In genomic region chr21:35294231-35294898, GRCh38 we compare ENCODE assay signal across 14 cellular contexts.
DNase-seq lines count a peak whose midpoint lies in the region; ATAC-seq and TF ChIP-seq lines count a peak whose summit lies in the region.
"Had no signal": no experiment of that assay in that cellular context is flagged by ENCODE, and none has a peak within 500 bp of the region (broad histone marks: within the 10 kb centered on the region; RNA-seq: fewer than 3 reads in every experiment).

No MANE protein-coding gene starts in this region.

- TF ChIP-seq CTCF in upper lobe of right lung (IDR thresholded peaks at IDR 0.05): no peak

- no peak overlapping the region for H4K8ac ChIP-seq in mesenchymal stem cell (ENCODE audit: low read length)

- no peaks in the 10 kb centered on the region for H3K36me3 ChIP-seq in SJCRH30
- no peaks in the 10 kb centered on the region for H3K36me3 ChIP-seq in mesenchymal stem cell (ENCODE audit: control insufficient read depth in 1 of 2, insufficient read depth in 2 of 2, low read depth in 1 of 2, low read length in 2 of 2)
- H3K36me3 ChIP-seq in upper lobe of right lung: no peaks in the 10 kb centered on the region
- H3K36me3 ChIP-seq: brain microvascular endothelial cell, gastroesophageal sphincter had no signal

- peak; percentile 35 for DNase-seq in DMS53 (lab: John Stamatoyannopoulos, UW)
- peak; percentile 58 for DNase-seq in NCI-H1436 (lab: John Stamatoyannopoulos, UW)
- peak; percentile 63 to 81 for DNase-seq in SJCRH30
- DNase-seq in mesenchymal stem cell: no peak
- DNase-seq in Ammon's horn (ENCODE audit: low spot score): no peak
- DNase-seq in upper lobe of right lung: no peak
- DNase-seq: activated CD8-positive, alpha-beta memory T cell treated with anti-CD3 and anti-CD28 coated beads, Interleukin-2, amount 10 ng/mL, durations not matched to agents 7 days and 5 days; brain microvascular endothelial cell; naive thymus-derived CD4-positive, alpha-beta T cell; SK-N-SH; stimulated activated CD4-positive, alpha-beta T cell treated with anti-CD3 and anti-CD28 coated beads, Interleukin-2, amount 100 ng/mL, for 24 hours had no signal

- H3K9me3 ChIP-seq in SJCRH30 (replicated peaks) (no peaks in the 10 kb centered on the region; the same call in 1 of the 2 replicates), mesenchymal stem cell (ENCODE audit: control insufficient read depth, low read length) (no peaks in the 10 kb centered on the region), upper lobe of right lung (no peaks in the 10 kb centered on the region)
- H3K9me3 ChIP-seq: gastroesophageal sphincter, SK-N-SH had no signal

- H3K23ac ChIP-seq in mesenchymal stem cell (ENCODE audit: low read length in 2 of 2): peak overlapping the region in 1 of 2 experiments; percentile 10

- H2AK5ac ChIP-seq in mesenchymal stem cell (ENCODE audit: low read length, severe bottlenecking): no peak overlapping the region

- no peak overlapping the region for H2AFZ ChIP-seq in mesenchymal stem cell (ENCODE audit: low read depth, low read length)

- no peaks in the 10 kb centered on the region for H3K79me1 ChIP-seq in mesenchymal stem cell (replicated peaks; ENCODE audit: low read length, poor library complexity, severe bottlenecking)

- H3K18ac ChIP-seq in mesenchymal stem cell (ENCODE audit: low read depth in 1 of 2, low read length in 2 of 2): no peak overlapping the region

- H3K4ac ChIP-seq in mesenchymal stem cell (ENCODE audit: low read depth in 1 of 2, low read length in 2 of 2): no peak overlapping the region

- 79% methylated on average over 15 of the region's 16 CpGs for WGBS in mesenchymal stem cell

- no peak overlapping the region for H3K4me2 ChIP-seq in mesenchymal stem cell (ENCODE audit: low read length, poor library complexity, severe bottlenecking)
- H3K4me2 ChIP-seq: SK-N-SH had no signal

- no peak overlapping the region for H3K4me3 ChIP-seq in SJCRH30
- H3K4me3 ChIP-seq in mesenchymal stem cell (ENCODE audit: insufficient read depth in 1 of 2, low read depth in 1 of 2, low read length in 2 of 2): no peak overlapping the region
- H3K4me3 ChIP-seq in upper lobe of right lung: no peak overlapping the region
- H3K4me3 ChIP-seq: gastroesophageal sphincter had no signal

- no peaks in the 10 kb centered on the region for H3K27me3 ChIP-seq in SJCRH30
- no peaks in the 10 kb centered on the region for H3K27me3 ChIP-seq in mesenchymal stem cell (ENCODE audit: control insufficient read depth in 1 of 2, insufficient read depth in 1 of 2, low read length in 2 of 2)
- H3K27me3 ChIP-seq in upper lobe of right lung: no peaks in the 10 kb centered on the region
- H3K27me3 ChIP-seq: brain microvascular endothelial cell, gastroesophageal sphincter had no signal

- ATAC-seq in GM21529 (IDR thresholded peaks at IDR 0.05; ENCODE audit: unreplicated experiment): no peak
- ATAC-seq in upper lobe of right lung: no peak
- ATAC-seq in HG03469 (IDR thresholded peaks at IDR 0.05; ENCODE audit: unreplicated experiment): no peak
- ATAC-seq: activated CD8-positive, alpha-beta memory T cell treated with anti-CD3 and anti-CD28 coated beads, Interleukin-2, amount 10 ng/mL, durations not matched to agents 7 days and 5 days; gastroesophageal sphincter; naive thymus-derived CD4-positive, alpha-beta T cell had no signal

- no peak overlapping the region for H2BK5ac ChIP-seq in mesenchymal stem cell (ENCODE audit: low read depth, low read length, poor library complexity, severe bottlenecking)

- no peak overlapping the region for H4K91ac ChIP-seq in mesenchymal stem cell (ENCODE audit: low read length)

- H2BK12ac ChIP-seq in mesenchymal stem cell (ENCODE audit: low read length in 2 of 2): no peak overlapping the region

- intact Hi-C loops in upper lobe of right lung (cut with DNase I): no loop called here

- peaks cover 33% of the 10 kb centered on the region for H3K4me1 ChIP-seq in SJCRH30
- H3K4me1 ChIP-seq in mesenchymal stem cell (ENCODE audit: control insufficient read depth, insufficient read depth, low read depth, low read length): peaks cover 2% of the 10 kb centered on the region
- H3K4me1 ChIP-seq in upper lobe of right lung: no peaks in the 10 kb centered on the region
- H3K4me1 ChIP-seq: gastroesophageal sphincter had no signal

- H2BK15ac ChIP-seq in mesenchymal stem cell (ENCODE audit: low read depth, poor library complexity, severe bottlenecking): no peak overlapping the region

- no peak overlapping the region for H3K14ac ChIP-seq in mesenchymal stem cell (ENCODE audit: low read length in 2 of 2)

- peak overlapping the region; percentile 15; the same call in 1 of the 2 replicates for H3K27ac ChIP-seq in SJCRH30
- H3K27ac ChIP-seq in mesenchymal stem cell (ENCODE audit: low read length, poor library complexity, severe bottlenecking): no peak overlapping the region
- no peak overlapping the region for H3K27ac ChIP-seq in upper lobe of right lung
- H3K27ac ChIP-seq: brain microvascular endothelial cell, gastroesophageal sphincter had no signal

- H3K9ac ChIP-seq in mesenchymal stem cell (ENCODE audit: low read length): no peak overlapping the region
- H3K9ac ChIP-seq: SK-N-SH had no signal

- H2BK120ac ChIP-seq in mesenchymal stem cell (ENCODE audit: low read depth, low read length): peak overlapping the region; percentile 24

Comparison
In these comparisons a context has a peak if more than half of its experiments do, and no peak if none do; other contexts are left out.
1. DNase-seq: peak in DMS53 (single experiment), NCI-H1436 (single experiment) and SJCRH30 (2 of 2); none in mesenchymal stem cell (single experiment), Ammon's horn (single experiment) and upper lobe of right lung (single experiment).